Comparison of ENCODE assay signal across 11 cellular contexts in genomic region chr5:64594601-64595518, GRCh38.
DNase-seq lines count a peak whose midpoint lies in the region; ATAC-seq and TF ChIP-seq lines count a peak whose summit lies in the region.
"Had no signal": no experiment of that assay in that cellular context is flagged by ENCODE, and none has a peak within 500 bp of the region (broad histone marks: within the 10 kb centered on the region; RNA-seq: fewer than 3 reads in every experiment).

No MANE protein-coding gene starts in this region.

- peak in 10 of 12 donors; percentile 9 to 54 (median 29) for TF ChIP-seq CTCF in heart left ventricle (IDR thresholded peaks at IDR 0.05)
- TF ChIP-seq CTCF in thoracic aorta (IDR thresholded peaks at IDR 0.05) = peak; percentile 76

- H3K36me3 ChIP-seq in heart left ventricle = no peaks in the 10 kb centered on the region
- H3K36me3 ChIP-seq in thoracic aorta = no peaks in the 10 kb centered on the region
- H3K36me3 ChIP-seq: thyroid gland had no signal

- WGBS in heart left ventricle, 4 donors = 50 to 65% (median 62%) methylated on average over 5 of the region's 5 CpGs

- no peak for TF ChIP-seq POLR2A in heart left ventricle (IDR thresholded peaks at IDR 0.05)

- no peaks in the 10 kb centered on the region for H3K27me3 ChIP-seq in heart left ventricle
- H3K27me3 ChIP-seq in thoracic aorta (replicated peaks; ENCODE audit: insufficient read depth) = no peaks in the 10 kb centered on the region
- H3K27me3 ChIP-seq: thyroid gland had no signal

- peak; percentile 20 to 45 for DNase-seq in NCI-H524 (lab: John Stamatoyannopoulos, UW)
- no peak for DNase-seq in NCI-H524 treated with DMSO at 0.1 percent for 48 hours (lab: John Stamatoyannopoulos, UW)
- no peak for DNase-seq in heart left ventricle
- DNase-seq in thoracic aorta (ENCODE audit: low spot score) = no peak
- DNase-seq in NOMO-1 treated with dmso at 0.1 percent for 144 hours (lab: John Stamatoyannopoulos, UW; ENCODE audit: unreplicated experiment) = no peak
- no peak for DNase-seq in globus pallidus (ENCODE audit: low spot score)
- DNase-seq: AML-193, NCI-H2171 treated with DMSO at 0.1 percent for 48 hours, thyroid gland had no signal

- intact Hi-C loops in heart left ventricle (cut with DNase I) = loop anchor here in 8 of 10 donors (5.0 to 10.0 kb wide), 3 partner anchors 83 to 90 kb away; partner anchors contain the start of gene RGS7BP (in 7 of the 8)

- ATAC-seq in SK-N-SH treated with all-trans-retinoic acid at 6 μM for 48 hours (0 out of 3 replicates have a peak, but pooled peaks have one; percentile 38), heart left ventricle (peak; percentile 47 to 65 (median 52)), thoracic aorta (ENCODE audit: insufficient number of reproducible peaks, low FRiP score, low read depth) (no peak), GM19023 (IDR thresholded peaks at IDR 0.05; ENCODE audit: unreplicated experiment) (no peak)

- H3K4me3 ChIP-seq in heart left ventricle (no peak overlapping the region), thoracic aorta (no peak overlapping the region)
- H3K4me3 ChIP-seq: thyroid gland had no signal

- H3K9me3 ChIP-seq in heart left ventricle = no peaks in the 10 kb centered on the region
- no peaks in the 10 kb centered on the region for H3K9me3 ChIP-seq in thoracic aorta
- H3K9me3 ChIP-seq: thyroid gland had no signal

- H3K4me1 ChIP-seq in heart left ventricle (peaks cover 0 to 13% (median 2%) of the 10 kb centered on the region in 12 donors), thoracic aorta (ENCODE audit: control insufficient read depth in 1 of 2, low read depth in 2 of 2) (peaks cover 19% of the 10 kb centered on the region in 2 donors)

- H3K27ac ChIP-seq in heart left ventricle = peak overlapping the region in 1 of 12 donors; percentile 33
- H3K27ac ChIP-seq in thoracic aorta = peak overlapping the region; percentile 23 to 55
- H3K27ac ChIP-seq: thyroid gland had no signal

TF ChIP-seq in SK-N-SH treated with all-trans-retinoic acid at 6 μM for 48 hours, 23 proteins besides CTCF, POLR2A, EP300 and RAD21:
- TF ChIP-seq SNAI2 (CRISPR knock-in tag; IDR thresholded peaks at IDR 0.05) (no peak), TOX (CRISPR knock-in tag; IDR thresholded peaks at IDR 0.05; ENCODE audit: borderline replicate concordance) (no peak), OSR1 (CRISPR knock-in tag; IDR thresholded peaks at IDR 0.05) (no peak), BACH2 (CRISPR knock-in tag; IDR thresholded peaks at IDR 0.05; ENCODE audit: borderline replicate concordance) (no peak), ARNTL (CRISPR knock-in tag; IDR thresholded peaks at IDR 0.05; ENCODE audit: borderline replicate concordance, low read depth) (no peak), CSRNP3 (CRISPR knock-in tag; IDR thresholded peaks at IDR 0.05) (no peak), ZC3H10 (CRISPR knock-in tag; IDR thresholded peaks at IDR 0.05) (no peak)

Comparison
In these comparisons a context has a peak if more than half of its experiments do, and no peak if none do; other contexts are left out.
1. DNase-seq: peak in NCI-H524 (2 of 2); none in NCI-H524 treated with DMSO at 0.1 percent for 48 hours (single experiment), heart left ventricle (0 of 5), thoracic aorta (single experiment), NOMO-1 treated with dmso at 0.1 percent for 144 hours (single experiment) and globus pallidus (single experiment).
2. ATAC-seq: peak in SK-N-SH treated with all-trans-retinoic acid at 6 μM for 48 hours (single experiment) and heart left ventricle (4 of 4); none in thoracic aorta (single experiment) and GM19023 (single experiment).